In genomic region chr16:14629919-14630619, GRCh38 we compare ENCODE assay signal across 8 cellular contexts. TPM values are rescaled to one million over a fixed set of nuclear protein-coding genes. Genes with fewer than 3 reads are reported as not detected.
DNase-seq lines count a peak whose midpoint lies in the region; ATAC-seq and TF ChIP-seq lines count a peak whose summit lies in the region.

Gene PARN (minus strand): TSS chr16:14630260. CDS start chr16:14630125, 135 bp downstream.

- no peak for TF ChIP-seq RAD21 in liver (IDR thresholded peaks at IDR 0.05)

- peak within 1 kb of the TSS; percentile 86 to 91 for H3K27ac ChIP-seq in liver (ENCODE audit: low read depth in 1 of 2, low read length in 2 of 2)

- H3K4me1 Mint-ChIP-seq in activated CD4-positive, alpha-beta memory T cell treated with anti-CD3 and anti-CD28 coated beads for 36 hours (ENCODE audit: low read depth), result peaks cover 45% of the 10 kb centered on the region

- POLR2A ChIA-PET in activated CD4-positive, alpha-beta memory T cell treated with anti-CD3 and anti-CD28 coated beads for 36 hours (lab: Charles Lee), result interaction anchor here (0.8 kb wide), 2 partner anchors 11 to 22 kb away, joined by 3 read pairs; no protein-coding TSS in a partner anchor

- ATAC-seq in GM19397 (IDR thresholded peaks at IDR 0.05; ENCODE audit: unreplicated experiment), result peak; percentile 57

- no peak for TF ChIP-seq CTCF in liver (IDR thresholded peaks at IDR 0.05; ENCODE audit: low read depth, low read length, missing input control)

- peaks cover 4 to 17% (median 12%) of the 10 kb centered on the region in 4 donors for H3K36me3 ChIP-seq in liver (ENCODE audit: control insufficient read depth in 4 of 4, insufficient read depth in 3 of 4, low read depth in 1 of 4, low read length in 3 of 4)

- peak within 1 kb of the TSS; percentile 70 to 96 (median 83) for H3K4me3 ChIP-seq in liver (ENCODE audit: low read depth in 1 of 3, low read length in 3 of 3)

- peak within 1 kb of the TSS; percentile 89 for H3K4me3 Mint-ChIP-seq in activated CD4-positive, alpha-beta memory T cell treated with anti-CD3 and anti-CD28 coated beads for 36 hours

- no peaks in the 10 kb centered on the region for H3K9me3 ChIP-seq in liver (ENCODE audit: control insufficient read depth in 4 of 4, low read length in 3 of 4)

- peak within 1 kb of the TSS; percentile 93 to 97 for H3K9ac ChIP-seq in liver (ENCODE audit: low read depth in 1 of 2, low read length in 2 of 2)

- intact Hi-C loops in activated CD4-positive, alpha-beta memory T cell treated with anti-CD3 and anti-CD28 coated beads for 36 hours (cut with micrococcal nuclease), result loop anchor here (2.0 to 5.0 kb wide), 4 partner anchors 329 to 1012 kb away; partner anchors contain the start of genes MARF1 and MRTFB

- H3K27ac Mint-ChIP-seq in activated CD4-positive, alpha-beta memory T cell treated with anti-CD3 and anti-CD28 coated beads for 36 hours, result peak within 1 kb of the TSS; percentile 96

- no peaks in the 10 kb centered on the region for H3K27me3 Mint-ChIP-seq in activated CD4-positive, alpha-beta memory T cell treated with anti-CD3 and anti-CD28 coated beads for 36 hours

- peak; percentile 64 to 93 (median 88) for DNase-seq in C1 segment of cervical spinal cord (lab: John Stamatoyannopoulos, UW)
- DNase-seq in HK-2 (ENCODE audit: unreplicated experiment), result peak; percentile 91
- DNase-seq in NCI-H82 treated with DMSO at 0.1 percent for 48 hours (lab: John Stamatoyannopoulos, UW; ENCODE audit: unreplicated experiment), result peak; percentile 95
- peak; percentile 98 for DNase-seq in activated CD4-positive, alpha-beta memory T cell treated with anti-CD3 and anti-CD28 coated beads for 36 hours
- DNase-seq in dermis microvascular lymphatic vessel endothelial cell (ENCODE audit: low read depth in 2 of 2), result peak; percentile 90 to 97
- peak; percentile 98 for DNase-seq in stimulated activated CD4-positive, alpha-beta T cell treated with anti-CD3 and anti-CD28 coated beads, Interleukin-4, amount 100 ng/mL, for 1 hour

- no peaks in the 10 kb centered on the region for H3K9me3 Mint-ChIP-seq in activated CD4-positive, alpha-beta memory T cell treated with anti-CD3 and anti-CD28 coated beads for 36 hours

- peaks cover 8 to 42% (median 23%) of the 10 kb centered on the region in 4 donors for H3K4me1 ChIP-seq in liver (ENCODE audit: control insufficient read depth in 4 of 4, insufficient read depth in 4 of 4, low read length in 3 of 4)

- CTCF ChIA-PET in activated CD4-positive, alpha-beta memory T cell treated with anti-CD3 and anti-CD28 coated beads for 36 hours (lab: Charles Lee), result interaction anchor here (1.8 kb wide), 1 partner anchor 706 kb away, joined by 4 read pairs; no protein-coding TSS in a partner anchor

- peaks cover 28% of the 10 kb centered on the region for H3K36me3 Mint-ChIP-seq in activated CD4-positive, alpha-beta memory T cell treated with anti-CD3 and anti-CD28 coated beads for 36 hours

- WGBS in liver, result 1% methylated on average over 51 of the region's 51 CpGs

- no peaks in the 10 kb centered on the region for H3K27me3 ChIP-seq in liver (ENCODE audit: control insufficient read depth in 4 of 4, insufficient read depth in 4 of 4, low read length in 3 of 4)

TF ChIP-seq in liver, 16 proteins besides CTCF, POLR2A, EP300 and RAD21:
- TF ChIP-seq HNF4G (IDR thresholded peaks at IDR 0.05) (no peak), FOXA1 (IDR thresholded peaks at IDR 0.05) (no peak), FOXA2 (IDR thresholded peaks at IDR 0.05) (no peak), GABPA (IDR thresholded peaks at IDR 0.05 in 1 of 2, conservative IDR thresholded peaks at IDR 0.05 in 1 of 2) (peak in 1 of 2 donors; percentile 78), RXRA (IDR thresholded peaks at IDR 0.05) (no peak), ZBTB33 (IDR thresholded peaks at IDR 0.05) (no peak), ATF3 (IDR thresholded peaks at IDR 0.05) (no peak), MAX (IDR thresholded peaks at IDR 0.05) (peak; percentile 29), HNF4A (conservative IDR thresholded peaks at IDR 0.05) (no peak), NR2F2 (IDR thresholded peaks at IDR 0.05) (no peak), SP1 (IDR thresholded peaks at IDR 0.05) (peak; percentile 63), YY1 (IDR thresholded peaks at IDR 0.05) (no peak), TAF1 (conservative IDR thresholded peaks at IDR 0.05) (peak; percentile 57), EGR1 (IDR thresholded peaks at IDR 0.05; ENCODE audit: low read depth in 2 of 2) (no peak)

RNA-seq across cellular contexts. Expression of gene PARN, which starts in this region (rescaled TPM):
- 10 to 100 TPM; 43.4 to 44.2 TPM for total RNA-seq in activated CD4-positive, alpha-beta memory T cell treated with anti-CD3 and anti-CD28 coated beads for 36 hours
- 16.4 and 18.9 TPM in 2 replicates for total RNA-seq in dermis microvascular lymphatic vessel endothelial cell
- total RNA-seq in liver, result 10 to 100 TPM in 1 of 2 donors, 1 to 10 TPM in 1; 9.4 to 19.7 TPM
- 1 to 10 TPM; 7.9 to 10.0 TPM for polyA plus RNA-seq in liver

Comparison
In these comparisons a context has a peak if more than half of its experiments do, and no peak if none do; other contexts are left out.
1. Peak in every context shown above with its lines: DNase-seq, ATAC-seq, H3K4me3 ChIP-seq and H3K27ac ChIP-seq.